27 cellular contexts compared by ENCODE assay signal in genomic region chr13:86324191-86324590, GRCh38.
"Had no signal": no experiment of that assay in that cellular context is flagged by ENCODE, and none has a peak within 500 bp of the region (broad histone marks: within the 10 kb centered on the region; RNA-seq: fewer than 3 reads in every experiment).

No MANE protein-coding gene starts in this region.

- H3K4me3 ChIP-seq: breast epithelium, cardiac muscle cell, coronary artery had no signal

- H3K27me3 ChIP-seq: breast epithelium, cardiac muscle cell had no signal

- H3K4me1 ChIP-seq: breast epithelium had no signal

- DNase-seq: activated B cell treated with CpG ODN at 0.5 μM for 24 hours; activated CD4-positive, alpha-beta T cell treated with anti-CD3 and anti-CD28 coated beads for 48 hours; activated CD4-positive, alpha-beta T cell treated with anti-CD3 and anti-CD28 coated beads, Interleukin-2, amount 50 U/mL, for 1 hour; activated CD4-positive, alpha-beta T cell treated with anti-CD3 and anti-CD28 coated beads, Interleukin-2, amount 50 U/mL, for 48 hours; activated CD8-positive, alpha-beta memory T cell treated with anti-CD3 and anti-CD28 coated beads for 24 hours; activated CD8-positive, alpha-beta T cell treated with anti-CD3 and anti-CD28 coated beads for 36 hours; activated effector memory CD4-positive, alpha-beta T cell treated with Interleukin-2 at 50 U/mL for 16 hours; activated gamma-delta T cell treated with Interleukin-2 at 50 U/mL for 16 hours; activated naive CD4-positive, alpha-beta T cell treated with anti-CD3 and anti-CD28 coated beads, Interleukin-2, amount 50 U/mL, for 16 hours; activated naive CD4-positive, alpha-beta T cell treated with Interleukin-2 at 50 U/mL for 16 hours; activated T-cell treated with anti-CD3 and anti-CD28 coated beads, Interleukin-2, amount 50 U/mL, for 4 hours; amniotic stem cell; aorta; central memory CD4-positive, alpha-beta T cell; cerebellar nuclear complex; effector CD4-positive, alpha-beta T cell; effector memory CD8-positive, alpha-beta T cell; foreskin fibroblast; glutamatergic neuron; SW 1271; T-cell; T-helper 9 cell; WERI-Rb-1 had no signal

- H3K36me3 ChIP-seq: breast epithelium, cardiac muscle cell, WERI-Rb-1 had no signal

- H3K27ac ChIP-seq: breast epithelium, cardiac muscle cell, coronary artery, epithelial cell of prostate, WERI-Rb-1 had no signal
